Comparison of ENCODE assay signal across 11 cellular contexts in the genomic region with DNA sequence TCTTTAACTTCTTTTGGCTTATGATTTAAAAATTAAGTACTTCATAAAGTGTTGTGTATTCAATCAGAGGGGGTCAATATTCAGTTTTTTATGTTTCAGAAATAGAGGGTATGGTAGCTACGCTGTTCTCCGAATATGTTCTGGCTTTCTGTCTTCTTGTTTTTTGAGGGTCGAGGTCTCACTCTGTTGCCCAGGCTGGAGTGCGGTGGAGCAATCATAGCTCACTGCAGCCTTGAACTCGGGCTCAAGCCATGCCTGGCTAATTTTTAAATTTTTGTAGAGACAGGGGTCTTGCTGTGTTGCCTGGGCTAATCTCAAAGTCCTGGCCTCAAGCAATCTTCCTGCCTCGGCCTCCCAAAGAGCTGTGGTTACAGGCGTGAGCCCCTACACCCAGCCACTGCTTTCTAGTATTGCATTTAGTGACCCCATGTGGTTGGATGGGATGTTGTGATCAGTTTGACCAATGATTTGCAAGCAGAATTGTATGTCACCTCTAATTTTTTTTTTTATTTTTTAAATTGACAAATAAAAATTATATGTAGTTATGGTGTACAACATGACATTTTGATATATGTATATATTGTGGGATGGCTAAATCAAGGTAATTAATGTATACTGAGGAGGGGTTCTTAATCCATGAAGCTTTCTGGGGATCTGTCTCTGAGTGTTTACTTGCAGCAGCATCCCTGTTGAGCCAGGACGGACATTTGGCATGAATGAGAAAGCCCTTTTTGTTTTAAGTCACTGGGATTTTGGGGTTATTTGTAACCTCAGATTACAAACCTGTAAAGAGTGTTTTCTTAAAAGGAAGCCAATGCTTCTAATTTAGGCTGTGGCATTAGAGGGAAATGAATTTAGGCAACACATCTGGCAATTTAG. TPM values are rescaled to one million over a fixed set of nuclear protein-coding genes. Genes with fewer than 3 reads are reported as not detected.
DNase-seq lines count a peak whose midpoint lies in the region; TF ChIP-seq lines count a peak whose summit lies in the region.
"Had no signal": no experiment of that assay in that cellular context is flagged by ENCODE, and none has a peak within 500 bp of the region (broad histone marks: within the 10 kb centered on the region; RNA-seq: fewer than 3 reads in every experiment).

No MANE protein-coding gene starts in this region.

- H3K27ac ChIP-seq in A673 (ENCODE audit: low read depth, low read length, poor library complexity, severe bottlenecking) (no peak overlapping the region), colonic mucosa (no peak overlapping the region)
- H3K27ac ChIP-seq: KMS-11, lower lobe of right lung had no signal

- H3K4me1 ChIP-seq in A673 (ENCODE audit: insufficient read depth, low read length, poor library complexity, severe bottlenecking) (no peaks in the 10 kb centered on the region), colonic mucosa (no peaks in the 10 kb centered on the region)
- H3K4me1 ChIP-seq: lower lobe of right lung had no signal

- no peaks in the 10 kb centered on the region for H3K36me3 ChIP-seq in A673 (ENCODE audit: insufficient read depth, low read length, poor library complexity, severe bottlenecking)
- no peaks in the 10 kb centered on the region for H3K36me3 ChIP-seq in colonic mucosa
- H3K36me3 ChIP-seq: lower lobe of right lung had no signal

- CTCF ChIA-PET in A673 (lab: Charles Lee), result no interaction called here

- H3K4me3 ChIP-seq in A673 (ENCODE audit: low read depth, low read length, poor library complexity, severe bottlenecking) (no peak overlapping the region), epithelial cell of esophagus (ENCODE audit: low read length) (no peak overlapping the region), colonic mucosa (no peak overlapping the region)
- H3K4me3 ChIP-seq: lower lobe of right lung had no signal

- H3K9me3 ChIP-seq in A673 (ENCODE audit: low read depth, low read length, poor library complexity, severe bottlenecking) (no peaks in the 10 kb centered on the region), colonic mucosa (no peaks in the 10 kb centered on the region)
- H3K9me3 ChIP-seq: lower lobe of right lung had no signal

- POLR2A ChIA-PET in A673 (lab: Charles Lee; ENCODE audit: low non-redundant PET), result no interaction called here

- no TSS peak for BruUV-seq in A673 (replicated peaks; lab: Mats Ljungman, UMichigan)

- no peak overlapping the region for H3K9ac ChIP-seq in colonic mucosa (ENCODE audit: low read depth in 2 of 2, low read length in 2 of 2)
- H3K9ac ChIP-seq: KMS-11 had no signal

- DNase-seq in A673 (ENCODE audit: low spot score), result peak; percentile 24
- DNase-seq in NCI-H1092 (lab: John Stamatoyannopoulos, UW), result peak; percentile 0
- DNase-seq in epithelial cell of esophagus (ENCODE audit: low read depth), result no peak
- DNase-seq in superior temporal gyrus (ENCODE audit: extremely low spot score), result no peak
- no peak for DNase-seq in colonic mucosa
- DNase-seq in activated CD4-positive, CD25-positive, alpha-beta regulatory T cell treated with anti-CD3 and anti-CD28 coated beads, Interleukin-2, amount 50 U/mL, for 72 hours, result no peak
- no peak for DNase-seq in stimulated activated CD4-positive, alpha-beta T cell treated with anti-CD3 and anti-CD28 coated beads, Interleukin-1b, Interleukin-23, amount 100 ng/mL, for 48 hours
- DNase-seq: activated CD4-positive, alpha-beta T cell treated with anti-CD3 and anti-CD28 coated beads, Interleukin-2, amount 10 ng/mL, durations not matched to agents 24 days and 14 days; lower lobe of right lung had no signal

- no peaks in the 10 kb centered on the region for H3K27me3 ChIP-seq in A673 (replicated peaks; ENCODE audit: insufficient read depth, low read depth, low read length, poor library complexity)
- H3K27me3 ChIP-seq in colonic mucosa, result no peaks in the 10 kb centered on the region

- intact Hi-C loops in A673 (cut with micrococcal nuclease; ENCODE audit: unreplicated experiment), result no loop called here
- intact Hi-C loops in colonic mucosa (cut with DNase I), result no loop called here

- peak; percentile 33; the same call in 1 of the 2 replicates for TF ChIP-seq CTCF in A673 (conservative IDR thresholded peaks at IDR 0.05; ENCODE audit: low read depth, low read length)
- peak; percentile 24 for TF ChIP-seq CTCF in GM12873 (IDR thresholded peaks at IDR 0.05; ENCODE audit: insufficient read depth, low read depth, low read length, missing control alignments)
- TF ChIP-seq CTCF in epithelial cell of esophagus (IDR thresholded peaks at IDR 0.05; ENCODE audit: insufficient read depth, low read depth, low read length, missing control alignments), result peak; percentile 8
- no peak for TF ChIP-seq CTCF in colonic mucosa (IDR thresholded peaks at IDR 0.05)

RNA-seq across cellular contexts. Expression of a gene that starts 38.5 kb away (rescaled TPM):
- total RNA-seq in A673 (2021), result 224 and 234 TPM in 2 replicates
- total RNA-seq in colonic mucosa, result 100 to 1,000 TPM; 113 to 145 TPM

Comparison
In these comparisons a context has a peak if more than half of its experiments do, and no peak if none do; other contexts are left out.
1. DNase-seq: peak in A673 (single experiment) and NCI-H1092 (single experiment); none in epithelial cell of esophagus (single experiment), superior temporal gyrus (single experiment), colonic mucosa (single experiment), activated CD4-positive, CD25-positive, alpha-beta regulatory T cell treated with anti-CD3 and anti-CD28 coated beads, Interleukin-2, amount 50 U/mL, for 72 hours (single experiment) and stimulated activated CD4-positive, alpha-beta T cell treated with anti-CD3 and anti-CD28 coated beads, Interleukin-1b, Interleukin-23, amount 100 ng/mL, for 48 hours (single experiment).